Comparison of ENCODE assay signal across 1 cellular context in the genomic region with DNA sequence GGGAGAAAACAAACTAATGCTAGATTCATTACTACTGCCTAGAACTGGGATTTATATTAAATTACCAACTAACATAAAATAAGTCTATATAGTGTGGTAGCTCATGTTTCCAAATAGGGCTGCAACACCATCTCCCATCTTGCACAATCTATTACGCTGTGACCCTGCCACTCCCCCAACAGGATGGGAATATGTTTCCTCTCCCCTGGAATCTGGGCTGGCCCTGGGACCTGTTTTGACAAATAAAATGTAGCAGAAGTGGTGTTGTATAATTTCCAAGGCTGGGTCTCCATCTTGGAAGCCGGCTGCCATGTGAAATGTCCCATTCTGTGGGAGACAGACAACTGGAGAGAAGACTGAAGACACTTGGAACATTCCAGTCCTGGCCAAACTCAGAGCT.
TF ChIP-seq lines count a peak whose summit lies in the region.

No MANE protein-coding gene starts in this region.

TF ChIP-seq in IMR-90, 13 proteins besides CTCF, POLR2A, EP300 and RAD21 (continued from another document):
- TF ChIP-seq NFE2L2 (IDR thresholded peaks at IDR 0.05; ENCODE audit: low read depth, low read length) (no peak), FOS (IDR thresholded peaks at IDR 0.05; ENCODE audit: low read depth, low read length) (no peak), MAZ (IDR thresholded peaks at IDR 0.05; ENCODE audit: borderline replicate concordance, low read depth, low read length) (no peak)
